ENCODE assay signal across 1 cellular context in genomic region chr6:168116975-168117899, GRCh38.
TF ChIP-seq lines count a peak whose summit lies in the region.

No MANE protein-coding gene starts in this region.

TF ChIP-seq in HepG2, 621 proteins besides CTCF, POLR2A, EP300 and RAD21 (continued from another document and continues in another):
- TF ChIP-seq ZNF275 (CRISPR knock-in tag; IDR thresholded peaks at IDR 0.05; ENCODE audit: borderline replicate concordance) (no peak), ZBTB7B (CRISPR knock-in tag; IDR thresholded peaks at IDR 0.05) (no peak), ZNF33B (CRISPR knock-in tag; IDR thresholded peaks at IDR 0.05) (no peak), ZNF383 (CRISPR knock-in tag; IDR thresholded peaks at IDR 0.05; ENCODE audit: borderline replicate concordance) (no peak), REPIN1 (CRISPR knock-in tag; IDR thresholded peaks at IDR 0.05; ENCODE audit: borderline replicate concordance, low read depth) (no peak), MAFG (CRISPR knock-in tag; IDR thresholded peaks at IDR 0.05) (no peak), AGO1 (IDR thresholded peaks at IDR 0.05; ENCODE audit: low read depth, low read length, poor library complexity, severe bottlenecking) (no peak), KDM4B (CRISPR knock-in tag; IDR thresholded peaks at IDR 0.05) (no peak), ZNF382 (CRISPR knock-in tag; IDR thresholded peaks at IDR 0.05; ENCODE audit: borderline replicate concordance) (no peak), MED13 (CRISPR knock-in tag; IDR thresholded peaks at IDR 0.05) (no peak), ZFAT (CRISPR knock-in tag; conservative IDR thresholded peaks at IDR 0.05) (no peak), SMARCC2 (IDR thresholded peaks at IDR 0.05) (no peak), ONECUT2 (CRISPR knock-in tag; IDR thresholded peaks at IDR 0.05) (no peak), MLXIP (CRISPR knock-in tag; IDR thresholded peaks at IDR 0.05; ENCODE audit: borderline replicate concordance) (no peak), ZNF567 (CRISPR knock-in tag; IDR thresholded peaks at IDR 0.05; ENCODE audit: borderline replicate concordance) (no peak), ZBTB1 (CRISPR knock-in tag; IDR thresholded peaks at IDR 0.05; ENCODE audit: borderline replicate concordance) (no peak), DBP (CRISPR knock-in tag; IDR thresholded peaks at IDR 0.05; ENCODE audit: not compliant biosample characterization) (no peak), ZNF333 (CRISPR knock-in tag; IDR thresholded peaks at IDR 0.05; ENCODE audit: borderline replicate concordance) (0 out of 2 replicates have a peak, but pooled peaks have one; percentile 50), GPN1 (CRISPR knock-in tag; IDR thresholded peaks at IDR 0.05; ENCODE audit: borderline replicate concordance) (no peak), TAF1 (CRISPR knock-in tag; IDR thresholded peaks at IDR 0.05) (no peak), ZSCAN20 (CRISPR knock-in tag; IDR thresholded peaks at IDR 0.05; ENCODE audit: borderline replicate concordance) (no peak), ZNF280D (CRISPR knock-in tag; IDR thresholded peaks at IDR 0.05) (0 out of 2 replicates have a peak, but pooled peaks have one; percentile 73), ZSCAN25 (CRISPR knock-in tag; IDR thresholded peaks at IDR 0.05) (peak; percentile 67; the same call in 1 of the 2 replicates), POLR2AphosphoS5 (IDR thresholded peaks at IDR 0.05; ENCODE audit: low read depth, low read length) (no peak), ARNT2 (CRISPR knock-in tag; IDR thresholded peaks at IDR 0.05; ENCODE audit: low read depth) (no peak), HNRNPL (IDR thresholded peaks at IDR 0.05; ENCODE audit: low read depth, low read length) (no peak), SALL1 (CRISPR knock-in tag; IDR thresholded peaks at IDR 0.05) (peak; percentile 67), SP1 (IDR thresholded peaks at IDR 0.05) (no peak), SP1 (CRISPR knock-in tag; IDR thresholded peaks at IDR 0.05) (no peak), ZNF446 (CRISPR knock-in tag; IDR thresholded peaks at IDR 0.05) (0 out of 2 replicates have a peak, but pooled peaks have one; percentile 49), FLYWCH1 (CRISPR knock-in tag; IDR thresholded peaks at IDR 0.05) (no peak), KMT2B (CRISPR knock-in tag; IDR thresholded peaks at IDR 0.05) (no peak; the same call in 1 of the 2 replicates), PRPF4 (IDR thresholded peaks at IDR 0.05; ENCODE audit: low read depth, low read length, poor library complexity, severe bottlenecking) (no peak), ZNF557 (CRISPR knock-in tag; IDR thresholded peaks at IDR 0.05) (no peak), CBFB (CRISPR knock-in tag; IDR thresholded peaks at IDR 0.05) (peak; percentile 40; the same call in 1 of the 2 replicates), ZKSCAN8 (CRISPR knock-in tag; IDR thresholded peaks at IDR 0.05; ENCODE audit: borderline replicate concordance) (no peak), SALL2 (CRISPR knock-in tag; IDR thresholded peaks at IDR 0.05) (no peak), PAF1 (CRISPR knock-in tag; IDR thresholded peaks at IDR 0.05) (no peak), ZNF749 (CRISPR knock-in tag; IDR thresholded peaks at IDR 0.05; ENCODE audit: borderline replicate concordance) (no peak), YEATS4 (CRISPR knock-in tag; IDR thresholded peaks at IDR 0.05; ENCODE audit: borderline replicate concordance) (no peak), ZNF292 (CRISPR knock-in tag; IDR thresholded peaks at IDR 0.05; ENCODE audit: borderline replicate concordance, low read depth) (peak; percentile 77; the same call in 1 of the 2 replicates), HMGA1 (CRISPR knock-in tag; conservative IDR thresholded peaks at IDR 0.05) (no peak), HNRNPLL (IDR thresholded peaks at IDR 0.05; ENCODE audit: low read depth, low read length, poor library complexity, severe bottlenecking) (no peak), IRX3 (CRISPR knock-in tag; IDR thresholded peaks at IDR 0.05; ENCODE audit: borderline replicate concordance, low read depth) (no peak), ISL2 (CRISPR knock-in tag; IDR thresholded peaks at IDR 0.05) (no peak), FOSL1 (CRISPR knock-in tag; IDR thresholded peaks at IDR 0.05; ENCODE audit: borderline replicate concordance) (peak; percentile 62; the same call in 1 of the 2 replicates)
- TF ChIP-seq, protein P1, sequence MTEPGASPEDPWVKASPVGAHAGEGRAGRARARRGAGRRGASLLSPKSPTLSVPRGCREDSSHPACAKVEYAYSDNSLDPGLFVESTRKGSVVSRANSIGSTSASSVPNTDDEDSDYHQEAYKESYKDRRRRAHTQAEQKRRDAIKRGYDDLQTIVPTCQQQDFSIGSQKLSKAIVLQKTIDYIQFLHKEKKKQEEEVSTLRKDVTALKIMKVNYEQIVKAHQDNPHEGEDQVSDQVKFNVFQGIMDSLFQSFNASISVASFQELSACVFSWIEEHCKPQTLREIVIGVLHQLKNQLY (CRISPR knock-in tag; IDR thresholded peaks at IDR 0.05): 0 out of 2 replicates have a peak, but pooled peaks have one; percentile 8
- TF ChIP-seq, protein P2, sequence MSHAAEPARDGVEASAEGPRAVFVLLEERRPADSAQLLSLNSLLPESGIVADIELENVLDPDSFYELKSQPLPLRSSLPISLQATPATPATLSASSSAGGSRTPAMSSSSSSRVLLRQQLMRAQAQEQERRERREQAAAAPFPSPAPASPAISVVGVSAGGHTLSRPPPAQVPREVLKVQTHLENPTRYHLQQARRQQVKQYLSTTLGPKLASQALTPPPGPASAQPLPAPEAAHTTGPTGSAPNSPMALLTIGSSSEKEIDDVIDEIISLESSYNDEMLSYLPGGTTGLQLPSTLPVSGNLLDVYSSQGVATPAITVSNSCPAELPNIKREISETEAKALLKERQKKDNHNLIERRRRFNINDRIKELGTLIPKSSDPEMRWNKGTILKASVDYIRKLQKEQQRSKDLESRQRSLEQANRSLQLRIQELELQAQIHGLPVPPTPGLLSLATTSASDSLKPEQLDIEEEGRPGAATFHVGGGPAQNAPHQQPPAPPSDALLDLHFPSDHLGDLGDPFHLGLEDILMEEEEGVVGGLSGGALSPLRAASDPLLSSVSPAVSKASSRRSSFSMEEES (CRISPR knock-in tag; IDR thresholded peaks at IDR 0.05): no peak
- TF ChIP-seq, protein P3, sequence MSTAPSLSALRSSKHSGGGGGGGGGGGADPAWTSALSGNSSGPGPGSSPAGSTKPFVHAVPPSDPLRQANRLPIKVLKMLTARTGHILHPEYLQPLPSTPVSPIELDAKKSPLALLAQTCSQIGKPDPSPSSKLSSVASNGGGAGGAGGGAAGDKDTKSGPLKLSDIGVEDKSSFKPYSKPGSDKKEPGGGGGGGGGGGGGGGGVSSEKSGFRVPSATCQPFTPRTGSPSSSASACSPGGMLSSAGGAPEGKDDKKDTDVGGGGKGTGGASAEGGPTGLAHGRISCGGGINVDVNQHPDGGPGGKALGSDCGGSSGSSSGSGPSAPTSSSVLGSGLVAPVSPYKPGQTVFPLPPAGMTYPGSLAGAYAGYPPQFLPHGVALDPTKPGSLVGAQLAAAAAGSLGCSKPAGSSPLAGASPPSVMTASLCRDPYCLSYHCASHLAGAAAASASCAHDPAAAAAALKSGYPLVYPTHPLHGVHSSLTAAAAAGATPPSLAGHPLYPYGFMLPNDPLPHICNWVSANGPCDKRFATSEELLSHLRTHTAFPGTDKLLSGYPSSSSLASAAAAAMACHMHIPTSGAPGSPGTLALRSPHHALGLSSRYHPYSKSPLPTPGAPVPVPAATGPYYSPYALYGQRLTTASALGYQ (CRISPR knock-in tag; IDR thresholded peaks at IDR 0.05): no peak
- TF ChIP-seq, protein P4, sequence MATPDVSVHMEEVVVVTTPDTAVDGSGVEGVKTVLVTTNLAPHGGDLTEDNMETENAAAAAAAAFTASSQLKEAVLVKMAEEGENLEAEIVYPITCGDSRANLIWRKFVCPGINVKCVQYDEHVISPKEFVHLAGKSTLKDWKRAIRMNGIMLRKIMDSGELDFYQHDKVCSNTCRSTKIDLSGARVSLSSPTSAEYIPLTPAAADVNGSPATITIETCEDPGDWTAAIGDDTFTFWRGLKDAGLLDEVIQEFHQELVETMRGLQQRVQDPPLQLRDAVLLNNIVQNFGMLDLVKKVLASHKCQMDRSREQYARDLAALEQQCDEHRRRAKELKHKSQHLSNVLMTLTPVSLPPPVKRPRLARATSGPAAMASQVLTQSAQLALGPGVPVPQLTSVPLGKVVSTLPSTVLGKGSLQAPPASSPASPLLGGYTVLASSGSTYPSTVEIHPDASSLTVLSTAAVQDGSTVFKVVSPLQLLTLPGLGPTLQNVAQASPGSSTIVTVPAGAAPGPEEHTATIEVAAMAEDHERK (CRISPR knock-in tag; IDR thresholded peaks at IDR 0.05; ENCODE audit: low read depth): no peak
- TF ChIP-seq, protein P5, sequence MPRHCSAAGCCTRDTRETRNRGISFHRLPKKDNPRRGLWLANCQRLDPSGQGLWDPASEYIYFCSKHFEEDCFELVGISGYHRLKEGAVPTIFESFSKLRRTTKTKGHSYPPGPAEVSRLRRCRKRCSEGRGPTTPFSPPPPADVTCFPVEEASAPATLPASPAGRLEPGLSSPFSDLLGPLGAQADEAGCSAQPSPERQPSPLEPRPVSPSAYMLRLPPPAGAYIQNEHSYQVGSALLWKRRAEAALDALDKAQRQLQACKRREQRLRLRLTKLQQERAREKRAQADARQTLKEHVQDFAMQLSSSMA (CRISPR knock-in tag; IDR thresholded peaks at IDR 0.05): no peak
- TF ChIP-seq, protein P6, sequence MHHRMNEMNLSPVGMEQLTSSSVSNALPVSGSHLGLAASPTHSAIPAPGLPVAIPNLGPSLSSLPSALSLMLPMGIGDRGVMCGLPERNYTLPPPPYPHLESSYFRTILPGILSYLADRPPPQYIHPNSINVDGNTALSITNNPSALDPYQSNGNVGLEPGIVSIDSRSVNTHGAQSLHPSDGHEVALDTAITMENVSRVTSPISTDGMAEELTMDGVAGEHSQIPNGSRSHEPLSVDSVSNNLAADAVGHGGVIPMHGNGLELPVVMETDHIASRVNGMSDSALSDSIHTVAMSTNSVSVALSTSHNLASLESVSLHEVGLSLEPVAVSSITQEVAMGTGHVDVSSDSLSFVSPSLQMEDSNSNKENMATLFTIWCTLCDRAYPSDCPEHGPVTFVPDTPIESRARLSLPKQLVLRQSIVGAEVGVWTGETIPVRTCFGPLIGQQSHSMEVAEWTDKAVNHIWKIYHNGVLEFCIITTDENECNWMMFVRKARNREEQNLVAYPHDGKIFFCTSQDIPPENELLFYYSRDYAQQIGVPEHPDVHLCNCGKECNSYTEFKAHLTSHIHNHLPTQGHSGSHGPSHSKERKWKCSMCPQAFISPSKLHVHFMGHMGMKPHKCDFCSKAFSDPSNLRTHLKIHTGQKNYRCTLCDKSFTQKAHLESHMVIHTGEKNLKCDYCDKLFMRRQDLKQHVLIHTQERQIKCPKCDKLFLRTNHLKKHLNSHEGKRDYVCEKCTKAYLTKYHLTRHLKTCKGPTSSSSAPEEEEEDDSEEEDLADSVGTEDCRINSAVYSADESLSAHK (CRISPR knock-in tag; IDR thresholded peaks at IDR 0.05; ENCODE audit: borderline replicate concordance): no peak
